In genomic region chr4:76588268-76588667, GRCh38 we compare ENCODE assay signal across 16 cellular contexts.
DNase-seq lines count a peak whose midpoint lies in the region; ATAC-seq and TF ChIP-seq lines count a peak whose summit lies in the region.
"Had no signal": no experiment of that assay in that cellular context is flagged by ENCODE, and none has a peak within 500 bp of the region (broad histone marks: within the 10 kb centered on the region; RNA-seq: fewer than 3 reads in every experiment).

No MANE protein-coding gene starts in this region.

- POLR2A ChIA-PET in naive thymus-derived CD4-positive, alpha-beta T cell (lab: Charles Lee) = no interaction called here

- no peak for TF ChIP-seq CTCF in left ventricle myocardium inferior (IDR thresholded peaks at IDR 0.05; ENCODE audit: borderline replicate concordance)
- no peak for TF ChIP-seq CTCF in endodermal cell (conservative IDR thresholded peaks at IDR 0.05)
- TF ChIP-seq CTCF in nephron (IDR thresholded peaks at IDR 0.05; ENCODE audit: unreplicated experiment in 3 of 3) = no peak
- TF ChIP-seq CTCF in dorsolateral prefrontal cortex (IDR thresholded peaks at IDR 0.05 in 54 of 56, conservative IDR thresholded peaks at IDR 0.05 in 2 of 56; ENCODE audit: low read depth in 1 of 56, partially characterized antibody in 56 of 56) = no peak

- CTCF ChIA-PET in naive thymus-derived CD4-positive, alpha-beta T cell (lab: Charles Lee) = no interaction called here

- no peak for ATAC-seq in naive thymus-derived CD4-positive, alpha-beta T cell
- ATAC-seq in activated naive CD4-positive, alpha-beta T cell treated with anti-CD3 and anti-CD28 coated beads, Interleukin-2, amount 50 U/mL, for 72 hours = no peak

- H3K9me3 ChIP-seq in left ventricle myocardium inferior (replicated peaks) (no peaks in the 10 kb centered on the region), endodermal cell (ENCODE audit: control insufficient read depth, low read length) (no peaks in the 10 kb centered on the region)
- no peaks in the 10 kb centered on the region for H3K9me3 ChIP-seq in naive thymus-derived CD4-positive, alpha-beta T cell (ENCODE audit: control insufficient read depth in 2 of 3, low read length in 3 of 3)
- H3K9me3 ChIP-seq: tibial nerve had no signal

- DNase-seq in left ventricle myocardium inferior = no peak
- DNase-seq in cardiac septum (ENCODE audit: low spot score) = no peak
- DNase-seq in endodermal cell = peak; percentile 76
- no peak for DNase-seq in naive thymus-derived CD4-positive, alpha-beta T cell
- DNase-seq in activated naive CD4-positive, alpha-beta T cell treated with anti-CD3 and anti-CD28 coated beads, Interleukin-2, amount 50 U/mL, for 72 hours (ENCODE audit: low spot score in 2 of 2) = no peak
- no peak for DNase-seq in dorsolateral prefrontal cortex
- no peak for DNase-seq in retina
- DNase-seq: activated CD4-positive, alpha-beta T cell treated with anti-CD3 and anti-CD28 coated beads, Interleukin-2, amount 50 U/mL, for 48 hours; CD8-positive, alpha-beta memory T cell; effector CD8-positive, alpha-beta T cell; EL; SIG-M5; stimulated activated CD4-positive, alpha-beta T cell treated with anti-CD3 and anti-CD28 coated beads, Interleukin-2, amount 100 ng/mL, for 24 hours had no signal

- intact Hi-C loops in left ventricle myocardium inferior (cut with micrococcal nuclease) (no loop called here), cardiac septum (cut with DNase I) (loop anchor here (5.0 to 10.0 kb wide), 3 partner anchors 63 to 357 kb away; partner anchors contain the start of gene SEPTIN11), dorsolateral prefrontal cortex (cut with DNase I) (no loop called here)
- intact Hi-C loops in naive thymus-derived CD4-positive, alpha-beta T cell (cut with micrococcal nuclease) = loop anchor here in 1 of 2 donors (10.0 kb wide), 1 partner anchor 457 kb away; no protein-coding TSS in a partner anchor

- no peak overlapping the region for H3K4me3 Mint-ChIP-seq in endodermal cell
- peak overlapping the region; percentile 43 to 91 (median 52) for H3K4me3 Mint-ChIP-seq in nephron
- no peak overlapping the region for H3K4me3 Mint-ChIP-seq in naive thymus-derived CD4-positive, alpha-beta T cell
- H3K4me3 Mint-ChIP-seq: activated T-helper 1 cell treated with anti-CD3 and anti-CD28 coated beads, Interleukin-12 subunit alpha, Interleukin-12 subunit beta, Interleukin-2, Interleukin-4 antibody, amounts not matched to agents 30 ng/mL and 10 ng/mL and 1 ng/mL, durations not matched to agents 14 hours and 24 hours and 36 hours; CD8-positive, alpha-beta memory T cell had no signal

- H3K9me3 Mint-ChIP-seq in endodermal cell (no peaks in the 10 kb centered on the region), nephron (no peaks in the 10 kb centered on the region)
- peaks cover 0 to 3% (median 0%) of the 10 kb centered on the region in 11 donors for H3K9me3 Mint-ChIP-seq in naive thymus-derived CD4-positive, alpha-beta T cell
- no peaks in the 10 kb centered on the region for H3K9me3 Mint-ChIP-seq in activated naive CD4-positive, alpha-beta T cell treated with anti-CD3 and anti-CD28 coated beads, Interleukin-2, amount 50 U/mL, for 72 hours
- H3K9me3 Mint-ChIP-seq: activated T-helper 1 cell treated with anti-CD3 and anti-CD28 coated beads, Interleukin-12 subunit alpha, Interleukin-12 subunit beta, Interleukin-2, Interleukin-4 antibody, amounts not matched to agents 30 ng/mL and 10 ng/mL and 1 ng/mL, durations not matched to agents 14 hours and 24 hours and 36 hours had no signal

- H3K27ac ChIP-seq in left ventricle myocardium inferior (replicated peaks) = peak overlapping the region; percentile 86
- H3K27ac ChIP-seq in endodermal cell (ENCODE audit: low read depth, low read length) = peak overlapping the region; percentile 83
- H3K27ac ChIP-seq in naive thymus-derived CD4-positive, alpha-beta T cell (ENCODE audit: low read depth, low read length) = no peak overlapping the region
- no peak overlapping the region for H3K27ac ChIP-seq in dorsolateral prefrontal cortex
- H3K27ac ChIP-seq: tibial nerve had no signal

- H3K27me3 ChIP-seq in left ventricle myocardium inferior (ENCODE audit: low read depth) (no peaks in the 10 kb centered on the region), endodermal cell (ENCODE audit: control insufficient read depth, insufficient read depth, low read length, poor library complexity, severe bottlenecking) (no peaks in the 10 kb centered on the region), dorsolateral prefrontal cortex (peaks cover 0 to 19% (median 0%) of the 10 kb centered on the region in 45 donors)
- H3K27me3 ChIP-seq in naive thymus-derived CD4-positive, alpha-beta T cell (ENCODE audit: control insufficient read depth in 2 of 2, insufficient read depth in 2 of 2, low read length in 2 of 2) = peaks cover 0 to 6% of the 10 kb centered on the region in 2 donors

- H3K9ac ChIP-seq in endodermal cell (ENCODE audit: extremely low read depth, low read length, poor library complexity, severe bottlenecking) = peak overlapping the region; percentile 28

- peak overlapping the region; percentile 85 for H3K27ac Mint-ChIP-seq in endodermal cell
- peak overlapping the region; percentile 68 to 81 (median 70) for H3K27ac Mint-ChIP-seq in nephron
- H3K27ac Mint-ChIP-seq in naive thymus-derived CD4-positive, alpha-beta T cell = no peak overlapping the region
- no peak overlapping the region for H3K27ac Mint-ChIP-seq in activated naive CD4-positive, alpha-beta T cell treated with anti-CD3 and anti-CD28 coated beads, Interleukin-2, amount 50 U/mL, for 72 hours
- H3K27ac Mint-ChIP-seq: activated T-helper 1 cell treated with anti-CD3 and anti-CD28 coated beads, Interleukin-12 subunit alpha, Interleukin-12 subunit beta, Interleukin-2, Interleukin-4 antibody, amounts not matched to agents 30 ng/mL and 10 ng/mL and 1 ng/mL, durations not matched to agents 14 hours and 24 hours and 36 hours; CD8-positive, alpha-beta memory T cell had no signal

- H3K27me3 Mint-ChIP-seq in endodermal cell (ENCODE audit: insufficient read depth) (no peaks in the 10 kb centered on the region), nephron (ENCODE audit: low read depth) (no peaks in the 10 kb centered on the region)
- peaks cover 57 to 71% (median 64%) of the 10 kb centered on the region in 5 donors for H3K27me3 Mint-ChIP-seq in naive thymus-derived CD4-positive, alpha-beta T cell

- H3K4me1 Mint-ChIP-seq in endodermal cell (peaks cover 56% of the 10 kb centered on the region), nephron (peaks cover 78% of the 10 kb centered on the region)
- H3K4me1 Mint-ChIP-seq in naive thymus-derived CD4-positive, alpha-beta T cell = peaks cover 0 to 9% (median 0%) of the 10 kb centered on the region in 7 donors

- no peaks in the 10 kb centered on the region for H3K36me3 ChIP-seq in left ventricle myocardium inferior
- no peaks in the 10 kb centered on the region for H3K36me3 ChIP-seq in endodermal cell (ENCODE audit: control insufficient read depth, insufficient read depth, low read length)
- H3K36me3 ChIP-seq in naive thymus-derived CD4-positive, alpha-beta T cell (ENCODE audit: control insufficient read depth in 2 of 3, insufficient read depth in 3 of 3, low read length in 3 of 3) = no peaks in the 10 kb centered on the region
- H3K36me3 ChIP-seq: tibial nerve had no signal

- H3K4me1 ChIP-seq in left ventricle myocardium inferior (peaks cover 58% of the 10 kb centered on the region), endodermal cell (ENCODE audit: control insufficient read depth, insufficient read depth, low read length) (peaks cover 22% of the 10 kb centered on the region)
- H3K4me1 ChIP-seq in naive thymus-derived CD4-positive, alpha-beta T cell (ENCODE audit: control insufficient read depth in 2 of 2, insufficient read depth in 2 of 2, low read length in 2 of 2) = no peaks in the 10 kb centered on the region

- H3K4me3 ChIP-seq in left ventricle myocardium inferior (no peak overlapping the region), endodermal cell (ENCODE audit: low read length) (no peak overlapping the region), dorsolateral prefrontal cortex (no peak overlapping the region)
- H3K4me3 ChIP-seq in naive thymus-derived CD4-positive, alpha-beta T cell (ENCODE audit: low read length) = no peak overlapping the region
- H3K4me3 ChIP-seq: tibial nerve had no signal

- H3K36me3 Mint-ChIP-seq in endodermal cell (ENCODE audit: low read depth) (no peaks in the 10 kb centered on the region), nephron (ENCODE audit: low read depth) (no peaks in the 10 kb centered on the region)
- no peaks in the 10 kb centered on the region for H3K36me3 Mint-ChIP-seq in naive thymus-derived CD4-positive, alpha-beta T cell
- no peaks in the 10 kb centered on the region for H3K36me3 Mint-ChIP-seq in activated naive CD4-positive, alpha-beta T cell treated with anti-CD3 and anti-CD28 coated beads, Interleukin-2, amount 50 U/mL, for 72 hours
- H3K36me3 Mint-ChIP-seq: CD8-positive, alpha-beta memory T cell had no signal

- 20 to 59% methylated on average over 1 to 2 of the region's 2 CpGs for WGBS in endodermal cell (ENCODE audit: insufficient coverage in 1 of 2, insufficient read length in 1 of 2), 2 experiments

Comparison
In these comparisons a context has a peak if more than half of its experiments do, and no peak if none do; other contexts are left out.
1. H3K27ac ChIP-seq: peak in left ventricle myocardium inferior (single experiment) and endodermal cell (single experiment); none in naive thymus-derived CD4-positive, alpha-beta T cell (single experiment) and dorsolateral prefrontal cortex (0 of 59).
2. H3K27ac Mint-ChIP-seq: peak in endodermal cell (single experiment) and nephron (3 of 3); none in naive thymus-derived CD4-positive, alpha-beta T cell (0 of 9) and activated naive CD4-positive, alpha-beta T cell treated with anti-CD3 and anti-CD28 coated beads, Interleukin-2, amount 50 U/mL, for 72 hours (0 of 2).
3. H3K4me3 Mint-ChIP-seq: peak in nephron (3 of 3); none in endodermal cell (single experiment) and naive thymus-derived CD4-positive, alpha-beta T cell (0 of 10).